In the genomic region with DNA sequence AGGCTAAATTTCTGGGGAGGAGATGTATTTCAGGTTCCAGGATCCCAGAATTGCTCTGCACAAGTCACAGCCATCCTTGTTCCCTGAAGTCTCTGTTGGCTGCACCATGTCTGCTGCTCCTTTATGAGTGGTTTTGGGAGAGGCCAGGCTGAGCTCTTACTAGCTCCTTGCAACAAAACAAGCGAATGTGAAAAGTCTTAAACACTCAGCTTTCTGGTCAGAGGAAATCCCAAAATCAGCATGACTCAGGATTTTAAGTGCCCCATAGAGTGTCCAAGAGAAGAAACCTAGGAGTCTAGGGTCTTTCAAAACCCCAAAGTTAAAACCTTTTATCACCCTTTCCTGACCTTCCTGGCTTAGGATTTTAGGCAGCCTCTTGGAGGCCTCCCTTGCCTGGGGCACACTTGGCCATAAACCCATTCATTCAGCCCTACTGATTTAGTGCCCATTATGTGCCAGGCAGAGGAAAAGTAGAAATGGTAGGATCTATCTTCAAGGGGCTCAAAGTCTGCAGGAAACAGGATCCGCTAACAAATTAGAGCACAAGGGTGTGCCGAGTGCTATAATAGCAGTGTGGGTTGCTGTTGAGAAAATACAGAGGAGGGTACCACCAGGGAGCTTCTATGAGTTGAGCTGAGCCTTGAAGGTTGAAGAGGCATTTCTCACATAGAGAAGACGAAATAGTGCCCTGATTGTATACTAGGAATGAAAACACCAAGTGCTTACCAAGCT, we compare ENCODE assay signal across 9 cellular contexts. TPM values are rescaled to one million over a fixed set of nuclear protein-coding genes. Genes with fewer than 3 reads are reported as not detected.
DNase-seq lines count a peak whose midpoint lies in the region; ATAC-seq, FAIRE-seq and TF ChIP-seq lines count a peak whose summit lies in the region.
"Had no signal": no experiment of that assay in that cellular context is flagged by ENCODE, and none has a peak within 500 bp of the region (broad histone marks: within the 10 kb centered on the region; RNA-seq: fewer than 3 reads in every experiment).

No MANE protein-coding gene starts in this region.

- TF ChIP-seq POLR2A in thyroid gland (IDR thresholded peaks at IDR 0.05) (no peak), sigmoid colon (IDR thresholded peaks at IDR 0.05) (no peak)

- H3K27me3 Mint-ChIP-seq in activated CD8-positive, alpha-beta T cell treated with anti-CD3 and anti-CD28 coated beads for 36 hours: peaks cover 4% of the 10 kb centered on the region

- H3K4me3 ChIP-seq in AG10803 (ENCODE audit: low read length): no peak overlapping the region
- H3K4me3 ChIP-seq in iPS-18a (ENCODE audit: low read length): peak overlapping the region; percentile 62
- no peak overlapping the region for H3K4me3 ChIP-seq in thyroid gland (replicated peaks in 1 of 3)
- no peak overlapping the region for H3K4me3 ChIP-seq in sigmoid colon

- H3K4me1 ChIP-seq in iPS-18a (ENCODE audit: control insufficient read depth, low read depth, low read length) (peaks cover 10% of the 10 kb centered on the region), thyroid gland (no peaks in the 10 kb centered on the region), sigmoid colon (no peaks in the 10 kb centered on the region)

- intact Hi-C loops in activated CD8-positive, alpha-beta T cell treated with anti-CD3 and anti-CD28 coated beads for 36 hours (cut with micrococcal nuclease): no loop called here
- intact Hi-C loops in thyroid gland (cut with DNase I) (no loop called here), sigmoid colon (cut with DNase I) (no loop called here)

- 92 to 93% methylated on average over 4 of the region's 4 CpGs for WGBS in thyroid gland, 2 donors
- WGBS in sigmoid colon, 2 donors: 92% methylated on average over 4 of the region's 4 CpGs

- ATAC-seq in activated CD8-positive, alpha-beta T cell treated with anti-CD3 and anti-CD28 coated beads for 36 hours: no peak
- ATAC-seq in HG03565 (IDR thresholded peaks at IDR 0.05; ENCODE audit: unreplicated experiment): no peak

- peak; percentile 31 for FAIRE-seq in G401.6 (lab: Jason Lieb, UNC)

- POLR2A ChIA-PET in activated CD8-positive, alpha-beta T cell treated with anti-CD3 and anti-CD28 coated beads for 36 hours (lab: Charles Lee): interaction anchor here (0.7 to 0.9 kb wide), 2 partner anchors 38 to 702 kb away, joined by 3 to 4 read pairs; no protein-coding TSS in a partner anchor

- TF ChIP-seq CTCF in AG10803 (conservative IDR thresholded peaks at IDR 0.05; ENCODE audit: low read length) (no peak), thyroid gland (IDR thresholded peaks at IDR 0.05) (no peak), sigmoid colon (IDR thresholded peaks at IDR 0.05) (no peak)
- TF ChIP-seq CTCF in activated CD8-positive, alpha-beta T cell treated with anti-CD3 and anti-CD28 coated beads for 36 hours (IDR thresholded peaks at IDR 0.05): no peak

- peak overlapping the region; percentile 80 for H3K27ac Mint-ChIP-seq in activated CD8-positive, alpha-beta T cell treated with anti-CD3 and anti-CD28 coated beads for 36 hours

- no peak for TF ChIP-seq EP300 in sigmoid colon (IDR thresholded peaks at IDR 0.05)

- peaks cover 15% of the 10 kb centered on the region for H3K4me1 Mint-ChIP-seq in activated CD8-positive, alpha-beta T cell treated with anti-CD3 and anti-CD28 coated beads for 36 hours (ENCODE audit: low read depth)

- H3K27me3 ChIP-seq in iPS-18a (ENCODE audit: control insufficient read depth, insufficient read depth, low read length) (peaks cover 11% of the 10 kb centered on the region), thyroid gland (no peaks in the 10 kb centered on the region), sigmoid colon (no peaks in the 10 kb centered on the region)

- no peaks in the 10 kb centered on the region for H3K9me3 ChIP-seq in iPS-18a (ENCODE audit: control insufficient read depth, low read depth, low read length)
- H3K9me3 ChIP-seq in thyroid gland: no peaks in the 10 kb centered on the region
- H3K9me3 ChIP-seq in sigmoid colon: no peaks in the 10 kb centered on the region

- H3K9me3 Mint-ChIP-seq in activated CD8-positive, alpha-beta T cell treated with anti-CD3 and anti-CD28 coated beads for 36 hours: no peaks in the 10 kb centered on the region

- DNase-seq in AG10803 (ENCODE audit: low read depth) (peak; percentile 61), 8988T (no peak), thyroid gland (no peak), sigmoid colon (no peak)
- DNase-seq in activated CD8-positive, alpha-beta T cell treated with anti-CD3 and anti-CD28 coated beads for 36 hours: no peak
- DNase-seq: left cardiac atrium had no signal

- H3K27ac ChIP-seq in iPS-18a (ENCODE audit: low read length): no peak overlapping the region
- no peak overlapping the region for H3K27ac ChIP-seq in thyroid gland
- peak overlapping the region in 1 of 4 donors; percentile 96 for H3K27ac ChIP-seq in sigmoid colon

- H3K4me3 Mint-ChIP-seq in activated CD8-positive, alpha-beta T cell treated with anti-CD3 and anti-CD28 coated beads for 36 hours: peak overlapping the region; percentile 87

- no peaks in the 10 kb centered on the region for H3K36me3 Mint-ChIP-seq in activated CD8-positive, alpha-beta T cell treated with anti-CD3 and anti-CD28 coated beads for 36 hours (ENCODE audit: low read depth)

- H3K9ac ChIP-seq in iPS-18a (ENCODE audit: low read length): peak overlapping the region; percentile 77

- no peaks in the 10 kb centered on the region for H3K36me3 ChIP-seq in iPS-18a (ENCODE audit: control insufficient read depth, low read depth, low read length)
- H3K36me3 ChIP-seq in thyroid gland: no peaks in the 10 kb centered on the region
- H3K36me3 ChIP-seq in sigmoid colon: no peaks in the 10 kb centered on the region

- CTCF ChIA-PET in activated CD8-positive, alpha-beta T cell treated with anti-CD3 and anti-CD28 coated beads for 36 hours (lab: Charles Lee): interaction anchor here (1.0 to 4.3 kb wide), 5 partner anchors 8 to 45 kb away, joined by 3 to 19 read pairs (median 4); no protein-coding TSS in a partner anchor

RNA-seq across cellular contexts. Expression of gene SOST, which starts 36.9 kb away (rescaled TPM):
- not detected for total RNA-seq in activated CD8-positive, alpha-beta T cell treated with anti-CD3 and anti-CD28 coated beads for 36 hours
- total RNA-seq in thyroid gland: not detected
- total RNA-seq in sigmoid colon: not detected
- not detected for polyA plus RNA-seq in sigmoid colon
- total RNA-seq: left cardiac atrium had no signal

RNA-seq across cellular contexts. Expression of gene DUSP3, which starts 57.1 kb away (rescaled TPM):
- 10 to 100 TPM; 24.7 to 26.3 TPM for total RNA-seq in activated CD8-positive, alpha-beta T cell treated with anti-CD3 and anti-CD28 coated beads for 36 hours
- total RNA-seq in thyroid gland (10 to 100 TPM; 67.7 to 98.5 (median 72.0) TPM), sigmoid colon (100 to 1,000 TPM in 3 of 4 donors, 10 to 100 TPM in 1; 70.4 to 140 (median 120) TPM)
- 10 to 100 TPM; 32.3 to 57.1 (median 47.2) TPM for polyA plus RNA-seq in sigmoid colon

RNA-seq across cellular contexts. Expression of gene CFAP97D1, which starts 58.5 kb away (rescaled TPM):
- total RNA-seq in activated CD8-positive, alpha-beta T cell treated with anti-CD3 and anti-CD28 coated beads for 36 hours: under 1 TPM in 1 of 2 experiments, not detected in 1; 0.07 TPM
- total RNA-seq in thyroid gland: under 1 TPM in 1 of 4 donors, not detected in 3; 0.13 TPM
- total RNA-seq in sigmoid colon: not detected
- polyA plus RNA-seq in sigmoid colon: not detected
- total RNA-seq: left cardiac atrium had no signal

RNA-seq across cellular contexts. Expression of gene MEOX1, which starts 60.0 kb away (rescaled TPM):
- under 1 TPM; 0.45 to 0.47 TPM for total RNA-seq in activated CD8-positive, alpha-beta T cell treated with anti-CD3 and anti-CD28 coated beads for 36 hours
- total RNA-seq in thyroid gland: 1 to 10 TPM in 3 of 4 donors, not detected in 1; 1.1 to 1.9 (median 1.4) TPM
- total RNA-seq in sigmoid colon: 1 to 10 TPM; 2.5 to 5.3 (median 2.9) TPM
- 1 to 10 TPM in 1 of 3 donors, under 1 TPM in 2; 0.23 to 3.4 (median 0.60) TPM for polyA plus RNA-seq in sigmoid colon
